20 cellular contexts compared by ENCODE assay signal in genomic region chr3:23580337-23580736, GRCh38.
DNase-seq lines count a peak whose midpoint lies in the region; ATAC-seq and TF ChIP-seq lines count a peak whose summit lies in the region.
"Had no signal": no experiment of that assay in that cellular context is flagged by ENCODE, and none has a peak within 500 bp of the region (broad histone marks: within the 10 kb centered on the region; RNA-seq: fewer than 3 reads in every experiment).

No MANE protein-coding gene starts in this region.

- H3K27ac ChIP-seq in breast epithelium, result no peak overlapping the region
- H3K27ac ChIP-seq: esophagus squamous epithelium, Peyer's patch, tibial nerve had no signal

- H3K4me1 ChIP-seq in breast epithelium, result no peaks in the 10 kb centered on the region
- H3K4me1 ChIP-seq: esophagus squamous epithelium, Peyer's patch had no signal

- BruUV-seq in MCF 10A (replicated peaks; lab: Mats Ljungman, UMichigan), result no TSS peak

- DNase-seq in MCF 10A (ENCODE audit: unreplicated experiment) (peak; percentile 83), breast epithelium (ENCODE audit: low spot score in 2 of 2) (no peak), RPMI7951 (ENCODE audit: low read depth) (peak; percentile 46), fibroblast of gingiva (ENCODE audit: low read depth) (peak; percentile 82), amniotic stem cell (lab: John Stamatoyannopoulos, UW) (no peak), endothelial cell (ENCODE audit: low spot score) (no peak)
- DNase-seq in stimulated activated CD4-positive, alpha-beta T cell treated with anti-CD3 and anti-CD28 coated beads, Interleukin-2, amount 100 ng/mL, for 24 hours, result no peak
- DNase-seq: ACHN; DND-41; esophagus squamous epithelium; hypothalamus; kidney glomerular epithelial cell; MM.1S; NCI-H774; Peyer's patch; retina; stimulated activated naive B cell treated with anti-CD40 and anti-IgM and Interleukin-4, amounts not matched to agents 10 μg/mL and 1 μg/mL and 100 μg/mL, for 72 hours had no signal

- intact Hi-C loops in MCF 10A (cut with micrococcal nuclease), result loop anchor here (2.0 kb wide), 1 partner anchor 160 kb away; no protein-coding TSS in a partner anchor
- intact Hi-C loops in breast epithelium (cut with DNase I; ENCODE audit: low total_unique reads), result no loop called here

- H3K4me3 Mint-ChIP-seq in MCF 10A (ENCODE audit: unreplicated experiment) (peak overlapping the region; percentile 38), endothelial cell (ENCODE audit: unreplicated experiment) (no peak overlapping the region)
- H3K4me3 Mint-ChIP-seq: activated naive CD4-positive, alpha-beta T cell treated with anti-CD3 and anti-CD28 coated beads, Interleukin-2, amount 50 U/mL, for 24 hours; stimulated activated naive B cell treated with anti-CD40 and anti-IgM and Interleukin-4, amounts not matched to agents 10 μg/mL and 1 μg/mL and 100 μg/mL, for 72 hours had no signal

- H3K27ac Mint-ChIP-seq in MCF 10A (ENCODE audit: low read depth, unreplicated experiment) (peak overlapping the region; percentile 84), endothelial cell (ENCODE audit: unreplicated experiment) (no peak overlapping the region)
- H3K27ac Mint-ChIP-seq: activated naive CD4-positive, alpha-beta T cell treated with anti-CD3 and anti-CD28 coated beads, Interleukin-2, amount 50 U/mL, for 24 hours; stimulated activated naive B cell treated with anti-CD40 and anti-IgM and Interleukin-4, amounts not matched to agents 10 μg/mL and 1 μg/mL and 100 μg/mL, for 72 hours had no signal

- H3K4me1 Mint-ChIP-seq in MCF 10A (ENCODE audit: insufficient read depth, unreplicated experiment), result peaks cover 32% of the 10 kb centered on the region
- no peaks in the 10 kb centered on the region for H3K4me1 Mint-ChIP-seq in endothelial cell (ENCODE audit: unreplicated experiment)
- H3K4me1 Mint-ChIP-seq: activated naive CD4-positive, alpha-beta T cell treated with anti-CD3 and anti-CD28 coated beads, Interleukin-2, amount 50 U/mL, for 24 hours had no signal

- TF ChIP-seq POLR2A in breast epithelium (IDR thresholded peaks at IDR 0.05), result no peak

- POLR2A ChIA-PET in MCF 10A (lab: Yijun Ruan, JAX), result interaction anchor here (0.6 to 0.7 kb wide), 2 partner anchors 145 to 256 kb away, joined by 3 to 4 read pairs; no protein-coding TSS in a partner anchor

- TF ChIP-seq CTCF in MCF 10A (IDR thresholded peaks at IDR 0.05; ENCODE audit: unreplicated experiment), result no peak
- no peak for TF ChIP-seq CTCF in breast epithelium (IDR thresholded peaks at IDR 0.05)
- TF ChIP-seq CTCF in endothelial cell (IDR thresholded peaks at IDR 0.05; ENCODE audit: unreplicated experiment), result no peak

- no peak overlapping the region for H3K4me3 ChIP-seq in breast epithelium
- H3K4me3 ChIP-seq: esophagus squamous epithelium, Peyer's patch, tibial nerve had no signal

- no peaks in the 10 kb centered on the region for H3K27me3 ChIP-seq in breast epithelium
- H3K27me3 ChIP-seq: esophagus squamous epithelium, Peyer's patch, tibial nerve had no signal

- ATAC-seq in GM21515 (IDR thresholded peaks at IDR 0.05; ENCODE audit: unreplicated experiment), result no peak
- ATAC-seq: stimulated activated naive B cell treated with anti-CD40 and anti-IgM and Interleukin-4, amounts not matched to agents 10 μg/mL and 1 μg/mL and 100 μg/mL, for 72 hours had no signal

- H3K9me3 ChIP-seq in breast epithelium, result no peaks in the 10 kb centered on the region
- H3K9me3 ChIP-seq: esophagus squamous epithelium, Peyer's patch had no signal

- H3K36me3 Mint-ChIP-seq in MCF 10A (ENCODE audit: insufficient read depth, unreplicated experiment) (peaks cover 18% of the 10 kb centered on the region), endothelial cell (ENCODE audit: low read depth, unreplicated experiment) (no peaks in the 10 kb centered on the region)

- H3K36me3 ChIP-seq in breast epithelium, result no peaks in the 10 kb centered on the region
- H3K36me3 ChIP-seq: esophagus squamous epithelium, Peyer's patch, tibial nerve had no signal

- H3K27me3 Mint-ChIP-seq in MCF 10A (ENCODE audit: insufficient read depth, unreplicated experiment), result no peaks in the 10 kb centered on the region
- no peaks in the 10 kb centered on the region for H3K27me3 Mint-ChIP-seq in endothelial cell (ENCODE audit: unreplicated experiment)
- H3K27me3 Mint-ChIP-seq: activated naive CD4-positive, alpha-beta T cell treated with anti-CD3 and anti-CD28 coated beads, Interleukin-2, amount 50 U/mL, for 24 hours; stimulated activated naive B cell treated with anti-CD40 and anti-IgM and Interleukin-4, amounts not matched to agents 10 μg/mL and 1 μg/mL and 100 μg/mL, for 72 hours had no signal

- H3K9me3 Mint-ChIP-seq in MCF 10A (ENCODE audit: unreplicated experiment) (peaks cover 7% of the 10 kb centered on the region), endothelial cell (ENCODE audit: unreplicated experiment) (no peaks in the 10 kb centered on the region)
- H3K9me3 Mint-ChIP-seq: activated naive CD4-positive, alpha-beta T cell treated with anti-CD3 and anti-CD28 coated beads, Interleukin-2, amount 50 U/mL, for 24 hours had no signal

- CTCF ChIA-PET in MCF 10A (lab: Yijun Ruan, JAX), result no interaction called here

Comparison
In these comparisons a context has a peak if more than half of its experiments do, and no peak if none do; other contexts are left out.
1. DNase-seq: peak in MCF 10A (single experiment), RPMI7951 (single experiment) and fibroblast of gingiva (single experiment); none in breast epithelium (0 of 2), stimulated activated CD4-positive, alpha-beta T cell treated with anti-CD3 and anti-CD28 coated beads, Interleukin-2, amount 100 ng/mL, for 24 hours (0 of 2), amniotic stem cell (single experiment) and endothelial cell (single experiment).